In genomic region chr5:55226027-55226933, GRCh38 we compare ENCODE assay signal across 1 cellular context.
TF ChIP-seq lines count a peak whose summit lies in the region.

No MANE protein-coding gene starts in this region.

TF ChIP-seq in HepG2, 621 proteins besides CTCF, POLR2A, EP300 and RAD21 (continued from another document and continues in another):
- TF ChIP-seq ZNF615 (CRISPR knock-in tag; IDR thresholded peaks at IDR 0.05; ENCODE audit: borderline replicate concordance) (no peak), KDM4B (CRISPR knock-in tag; IDR thresholded peaks at IDR 0.05) (no peak), ZNF589 (CRISPR knock-in tag; conservative IDR thresholded peaks at IDR 0.05) (no peak), ZFAT (CRISPR knock-in tag; conservative IDR thresholded peaks at IDR 0.05) (no peak), ZFP82 (CRISPR knock-in tag; IDR thresholded peaks at IDR 0.05; ENCODE audit: borderline replicate concordance) (no peak), PAX8 (CRISPR knock-in tag; IDR thresholded peaks at IDR 0.05; ENCODE audit: borderline replicate concordance) (no peak), ATF5 (CRISPR knock-in tag; IDR thresholded peaks at IDR 0.05; ENCODE audit: low read depth) (no peak), ZNF296 (CRISPR knock-in tag; conservative IDR thresholded peaks at IDR 0.05) (no peak), ZNF550 (CRISPR knock-in tag; IDR thresholded peaks at IDR 0.05; ENCODE audit: borderline replicate concordance) (no peak), RARA (CRISPR knock-in tag; IDR thresholded peaks at IDR 0.05) (no peak), JUNB (CRISPR knock-in tag; IDR thresholded peaks at IDR 0.05; ENCODE audit: borderline replicate concordance) (no peak), ZNF709 (CRISPR knock-in tag; IDR thresholded peaks at IDR 0.05) (no peak), ZNF446 (CRISPR knock-in tag; IDR thresholded peaks at IDR 0.05) (no peak), PLSCR1 (CRISPR knock-in tag; IDR thresholded peaks at IDR 0.05; ENCODE audit: borderline replicate concordance) (no peak), ZSCAN9 (CRISPR knock-in tag; IDR thresholded peaks at IDR 0.05; ENCODE audit: borderline replicate concordance) (no peak), ZNF781 (CRISPR knock-in tag; IDR thresholded peaks at IDR 0.05; ENCODE audit: borderline replicate concordance, not compliant biosample characterization) (no peak), ZNF782 (CRISPR knock-in tag; IDR thresholded peaks at IDR 0.05; ENCODE audit: borderline replicate concordance) (no peak), PBX2 (CRISPR knock-in tag; IDR thresholded peaks at IDR 0.05) (no peak), TAF1 (CRISPR knock-in tag; IDR thresholded peaks at IDR 0.05) (no peak), YEATS2 (CRISPR knock-in tag; IDR thresholded peaks at IDR 0.05; ENCODE audit: borderline replicate concordance) (no peak), RERE (CRISPR knock-in tag; IDR thresholded peaks at IDR 0.05; ENCODE audit: low read depth) (no peak), ZNF160 (CRISPR knock-in tag; IDR thresholded peaks at IDR 0.05) (no peak), CREM (IDR thresholded peaks at IDR 0.05) (no peak), CREM (CRISPR knock-in tag; IDR thresholded peaks at IDR 0.05) (no peak), ZNF850 (CRISPR knock-in tag; conservative IDR thresholded peaks at IDR 0.05) (no peak), SMAD9 (CRISPR knock-in tag; IDR thresholded peaks at IDR 0.05) (0 out of 2 replicates have a peak, but pooled peaks have one; percentile 34), SP5 (CRISPR knock-in tag; IDR thresholded peaks at IDR 0.05; ENCODE audit: borderline replicate concordance, low read depth) (no peak), ZNF605 (CRISPR knock-in tag; IDR thresholded peaks at IDR 0.05) (no peak), ZBTB49 (CRISPR knock-in tag; IDR thresholded peaks at IDR 0.05; ENCODE audit: borderline replicate concordance) (no peak), BORCS8-MEF2B (CRISPR knock-in tag; IDR thresholded peaks at IDR 0.05) (peak; percentile 26; the same call in 1 of the 2 replicates), HOXA9 (CRISPR knock-in tag; IDR thresholded peaks at IDR 0.05; ENCODE audit: borderline replicate concordance) (no peak), ARNT2 (CRISPR knock-in tag; IDR thresholded peaks at IDR 0.05; ENCODE audit: low read depth) (no peak), HNRNPUL1 (IDR thresholded peaks at IDR 0.05; ENCODE audit: low read depth, low read length) (no peak), HDAC2 (CRISPR knock-in tag; IDR thresholded peaks at IDR 0.05) (0 out of 2 replicates have a peak, but pooled peaks have one; percentile 14), DR1 (CRISPR knock-in tag; IDR thresholded peaks at IDR 0.05) (peak; percentile 51; the same call in 1 of the 2 replicates), BRF2 (CRISPR knock-in tag; IDR thresholded peaks at IDR 0.05) (no peak), KAT8 (CRISPR knock-in tag; IDR thresholded peaks at IDR 0.05) (no peak), NCOA5 (CRISPR knock-in tag; IDR thresholded peaks at IDR 0.05) (no peak), RAD51 (IDR thresholded peaks at IDR 0.05; ENCODE audit: borderline replicate concordance) (no peak), SALL1 (CRISPR knock-in tag; IDR thresholded peaks at IDR 0.05) (peak; percentile 54), ZNF468 (CRISPR knock-in tag; IDR thresholded peaks at IDR 0.05) (no peak), SALL2 (CRISPR knock-in tag; IDR thresholded peaks at IDR 0.05) (no peak), ATM (IDR thresholded peaks at IDR 0.05; ENCODE audit: borderline replicate concordance) (no peak), ZMYM4 (CRISPR knock-in tag; IDR thresholded peaks at IDR 0.05) (peak; percentile 68; the same call in 1 of the 2 replicates), ZNF230 (CRISPR knock-in tag; IDR thresholded peaks at IDR 0.05) (no peak), ZNF703 (CRISPR knock-in tag; IDR thresholded peaks at IDR 0.05; ENCODE audit: borderline replicate concordance) (no peak), HNRNPLL (IDR thresholded peaks at IDR 0.05; ENCODE audit: low read depth, low read length, poor library complexity, severe bottlenecking) (peak; percentile 33), PATZ1 (CRISPR knock-in tag; IDR thresholded peaks at IDR 0.05) (no peak), ZNF292 (CRISPR knock-in tag; IDR thresholded peaks at IDR 0.05; ENCODE audit: borderline replicate concordance, low read depth) (no peak), IRF9 (CRISPR knock-in tag; IDR thresholded peaks at IDR 0.05; ENCODE audit: borderline replicate concordance) (no peak), THRA (CRISPR knock-in tag; IDR thresholded peaks at IDR 0.05; ENCODE audit: borderline replicate concordance) (no peak), ZNF816 (CRISPR knock-in tag; IDR thresholded peaks at IDR 0.05; ENCODE audit: borderline replicate concordance) (no peak), NFIB (CRISPR knock-in tag; IDR thresholded peaks at IDR 0.05; ENCODE audit: borderline replicate concordance) (no peak), SMARCC2 (IDR thresholded peaks at IDR 0.05) (no peak), ZNF101 (CRISPR knock-in tag; IDR thresholded peaks at IDR 0.05; ENCODE audit: borderline replicate concordance, low read depth) (no peak)
